8 cellular contexts compared by ENCODE assay signal in genomic region chr19:21767065-21767800, GRCh38. TPM values are rescaled to one million over a fixed set of nuclear protein-coding genes. Genes with fewer than 3 reads are reported as not detected.
DNase-seq lines count a peak whose midpoint lies in the region; ATAC-seq and TF ChIP-seq lines count a peak whose summit lies in the region.

Gene ZNF100, minus strand, starts transcription at chr19:21767579. Its CDS starts 150 bp downstream, at chr19:21767429.

- H3K9me3 ChIP-seq in spleen: no peaks in the 10 kb centered on the region

- no peaks in the 10 kb centered on the region for H3K27me3 ChIP-seq in spleen (replicated peaks in 1 of 7)

- peak within 1 kb of the TSS; percentile 62 to 94 (median 79) for H3K4me3 ChIP-seq in spleen

- intact Hi-C loops in activated B cell treated with CpG ODN at 0.5 μM for 24 hours (cut with micrococcal nuclease) (loop anchor here (1.0 to 10.0 kb wide), 10 partner anchors 69 to 1918 kb away; partner anchors contain the start of genes ZNF429, ZNF43, ZNF431 and ZNF675), spleen (cut with DNase I; ENCODE audit: low total_unique reads) (no loop called here)

- DNase-seq in AG08395 (ENCODE audit: low spot score) (peak; percentile 86), NCI-H2227 treated with DMSO at 0.1 percent for 48 hours (lab: John Stamatoyannopoulos, UW) (peak; percentile 62), activated B cell treated with CpG ODN at 0.5 μM for 24 hours (peak; percentile 70), caudate nucleus (lab: John Stamatoyannopoulos, UW) (peak; percentile 31 to 96 (median 84)), iris pigment epithelial cell (ENCODE audit: low read depth) (peak; percentile 95), spleen (peak; percentile 94)

- POLR2A ChIA-PET in activated B cell treated with CpG ODN at 0.5 μM for 24 hours (lab: Charles Lee): interaction anchor here (0.6 to 3.5 kb wide), 15 partner anchors 57 to 1901 kb away, joined by 3 to 44 read pairs (median 4); partner anchors contain the start of genes ZNF253, ZNF257, ZNF429 and ZNF43

- H3K36me3 ChIP-seq in spleen: peaks cover 0 to 34% (median 22%) of the 10 kb centered on the region in 6 donors

- TF ChIP-seq POLR2A in spleen (IDR thresholded peaks at IDR 0.05): peak in 1 of 3 donors; percentile 48

- TF ChIP-seq CTCF in activated B cell treated with CpG ODN at 0.5 μM for 24 hours (IDR thresholded peaks at IDR 0.05) (no peak), spleen (IDR thresholded peaks at IDR 0.05 in 8 of 11, conservative IDR thresholded peaks at IDR 0.05 in 3 of 11) (no peak)

- WGBS in spleen, 5 donors: 0 to 1% (median 0%) methylated on average over 27 to 35 of the region's 35 CpGs

- peaks cover 0 to 29% (median 20%) of the 10 kb centered on the region in 6 donors for H3K4me1 ChIP-seq in spleen

- peaks cover 18% of the 10 kb centered on the region for H3K4me1 Mint-ChIP-seq in activated B cell treated with CpG ODN at 0.5 μM for 24 hours

- H3K27ac Mint-ChIP-seq in activated B cell treated with CpG ODN at 0.5 μM for 24 hours: peak within 1 kb of the TSS; percentile 88

- peaks cover 27% of the 10 kb centered on the region for H3K36me3 Mint-ChIP-seq in activated B cell treated with CpG ODN at 0.5 μM for 24 hours (ENCODE audit: low read depth)

- CTCF ChIA-PET in activated B cell treated with CpG ODN at 0.5 μM for 24 hours (lab: Charles Lee): interaction anchor here (1.0 kb wide), 1 partner anchor 85 kb away, joined by 3 read pairs; no protein-coding TSS in a partner anchor

- H3K27ac ChIP-seq in caudate nucleus (ENCODE audit: low read depth, low read length): peak within 1 kb of the TSS; percentile 74
- H3K27ac ChIP-seq in spleen: peak within 1 kb of the TSS; percentile 71 to 93 (median 90)

- peak within 1 kb of the TSS; percentile 95 for H3K4me3 Mint-ChIP-seq in activated B cell treated with CpG ODN at 0.5 μM for 24 hours

- no peaks in the 10 kb centered on the region for H3K9me3 Mint-ChIP-seq in activated B cell treated with CpG ODN at 0.5 μM for 24 hours

- no peaks in the 10 kb centered on the region for H3K27me3 Mint-ChIP-seq in activated B cell treated with CpG ODN at 0.5 μM for 24 hours

- ATAC-seq in GM18909 (IDR thresholded peaks at IDR 0.05; ENCODE audit: poor library complexity, unreplicated experiment): peak; percentile 97
- ATAC-seq in HG03159 (IDR thresholded peaks at IDR 0.05; ENCODE audit: unreplicated experiment): peak; percentile 94
- peak; percentile 98 for ATAC-seq in activated B cell treated with CpG ODN at 0.5 μM for 24 hours (ENCODE audit: low read depth)

RNA-seq across cellular contexts. Expression of gene ZNF100, which starts in this region (rescaled TPM):
- 21.1 and 22.4 TPM in 2 replicates for total RNA-seq in activated B cell treated with CpG ODN at 0.5 μM for 24 hours
- 10 to 100 TPM in 6 of 7 donors, 1 to 10 TPM in 1; 7.1 to 36.0 (median 20.4) TPM for total RNA-seq in spleen
- polyA plus RNA-seq in spleen: 1 to 10 TPM; 2.4 to 3.4 (median 2.7) TPM

Comparison
In these comparisons a context has a peak if more than half of its experiments do, and no peak if none do; other contexts are left out.
1. Peak in every context shown above with its lines: DNase-seq, ATAC-seq, H3K4me3 ChIP-seq and H3K27ac ChIP-seq.